Comparison of ENCODE assay signal across 8 cellular contexts in the genomic region with DNA sequence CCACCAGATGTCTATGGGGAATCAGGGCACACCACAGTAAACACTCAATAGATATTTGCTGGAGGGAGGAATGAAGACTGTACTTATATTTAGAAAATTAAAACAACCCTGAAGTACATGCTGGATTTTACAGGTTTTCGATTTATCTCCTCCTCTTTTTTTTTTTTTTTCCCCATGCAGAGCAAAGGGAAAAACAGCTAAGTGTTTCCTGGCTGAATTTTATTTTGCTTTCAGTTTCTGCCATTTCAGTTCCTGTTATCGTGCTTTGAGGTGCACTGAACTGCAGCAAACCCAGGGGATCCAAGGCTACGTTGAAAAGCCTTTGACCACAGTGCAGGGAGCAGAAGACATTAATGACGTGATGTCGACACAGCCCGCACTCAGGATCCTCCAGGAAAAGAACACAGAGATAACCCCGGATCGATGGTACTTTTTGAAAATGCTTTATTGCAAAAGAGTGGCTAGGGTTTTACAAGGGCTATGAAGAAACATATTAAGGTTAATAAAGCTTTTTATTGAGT. TPM values are rescaled to one million over a fixed set of nuclear protein-coding genes. Genes with fewer than 3 reads are reported as not detected.
DNase-seq lines count a peak whose midpoint lies in the region; ATAC-seq and TF ChIP-seq lines count a peak whose summit lies in the region.

No MANE protein-coding gene starts in this region.

- H3K4me2 ChIP-seq in DOHH2 (ENCODE audit: low read length) = peak overlapping the region; percentile 76

- no peak for DNase-seq in esophagus squamous epithelium (lab: John Stamatoyannopoulos, UW)
- DNase-seq in pons (ENCODE audit: low spot score) = peak; percentile 37
- DNase-seq in COLO829 (ENCODE audit: low spot score) = no peak
- no peak for DNase-seq in NCI-H526 (lab: John Stamatoyannopoulos, UW)

- H3K9me2 ChIP-seq in DOHH2 (replicated peaks; ENCODE audit: control insufficient read depth, low read length) = no peaks in the 10 kb centered on the region

- H3F3A ChIP-seq in DOHH2 (ENCODE audit: control insufficient read depth, insufficient read depth) = no peaks in the 10 kb centered on the region

- H3K4me1 ChIP-seq in DOHH2 (ENCODE audit: control insufficient read depth, low read length) = peaks cover 39% of the 10 kb centered on the region
- H3K4me1 ChIP-seq in esophagus squamous epithelium = peaks cover 0 to 26% (median 10%) of the 10 kb centered on the region in 3 donors

- H3K27me3 ChIP-seq in DOHH2 (ENCODE audit: control insufficient read depth, low read length) (no peaks in the 10 kb centered on the region), esophagus squamous epithelium (no peaks in the 10 kb centered on the region)

- H3K4me3 ChIP-seq in DOHH2 (ENCODE audit: low read length) (peak overlapping the region; percentile 61), WI38 (ENCODE audit: low read depth, low read length) (peak overlapping the region; percentile 47), esophagus squamous epithelium (peak overlapping the region in 3 of 4 donors; percentile 23 to 59 (median 33))

- ATAC-seq in GM21367 (IDR thresholded peaks at IDR 0.05; ENCODE audit: unreplicated experiment) = peak; percentile 95
- ATAC-seq in HG03575 (IDR thresholded peaks at IDR 0.05; ENCODE audit: extremely low read depth, insufficient number of reproducible peaks, low FRiP score, unreplicated experiment) = peak; percentile 72

- H4K20me1 ChIP-seq in DOHH2 (ENCODE audit: control insufficient read depth, insufficient read depth, low read depth, low read length) = no peaks in the 10 kb centered on the region

- WGBS in esophagus squamous epithelium, 2 donors = 24 to 44% methylated on average over 8 of the region's 8 CpGs

- intact Hi-C loops in esophagus squamous epithelium (cut with DNase I) = no loop called here

- no peaks in the 10 kb centered on the region for H3K36me3 ChIP-seq in DOHH2 (ENCODE audit: control insufficient read depth, low read length)
- H3K36me3 ChIP-seq in esophagus squamous epithelium = no peaks in the 10 kb centered on the region

- TF ChIP-seq POLR2A in esophagus squamous epithelium (IDR thresholded peaks at IDR 0.05) = no peak

- H3K79me2 ChIP-seq in DOHH2 (ENCODE audit: control insufficient read depth, low read length) = no peaks in the 10 kb centered on the region

- TF ChIP-seq CTCF in DOHH2 (IDR thresholded peaks at IDR 0.05; ENCODE audit: low read depth, low read length, poor library complexity, severe bottlenecking) = no peak
- TF ChIP-seq CTCF in WI38 (IDR thresholded peaks at IDR 0.05; ENCODE audit: low read depth, low read length) = no peak
- no peak for TF ChIP-seq CTCF in esophagus squamous epithelium (IDR thresholded peaks at IDR 0.05)

- H3K27ac ChIP-seq in DOHH2 (ENCODE audit: low read depth, low read length) (peak overlapping the region; percentile 32), esophagus squamous epithelium (peak overlapping the region; percentile 45 to 82 (median 69))

- H3K9me3 ChIP-seq in DOHH2 (ENCODE audit: control insufficient read depth, insufficient read depth, low read length) = no peaks in the 10 kb centered on the region
- H3K9me3 ChIP-seq in esophagus squamous epithelium = no peaks in the 10 kb centered on the region

RNA-seq across cellular contexts. Expression of a gene that starts 35.9 kb away (rescaled TPM):
- total RNA-seq in esophagus squamous epithelium = 100 to 1,000 TPM; 106 to 205 (median 149) TPM
